Comparison of ENCODE assay signal across 24 cellular contexts in genomic region chr12:44403185-44403584, GRCh38.
"Had no signal": no experiment of that assay in that cellular context is flagged by ENCODE, and none has a peak within 500 bp of the region (broad histone marks: within the 10 kb centered on the region; RNA-seq: fewer than 3 reads in every experiment).

No MANE protein-coding gene starts in this region.

- H3K9me3 ChIP-seq: lower lobe of right lung, pancreas, prostate gland, tibial nerve, uterus had no signal

- DNase-seq: kidney; left colon; left lung; lower lobe of right lung; mammary epithelial cell; mesenchymal stem cell; naive thymus-derived CD8-positive, alpha-beta T cell; nucleus accumbens; pancreas; posterior cingulate gyrus; retina; right cardiac atrium; stimulated activated CD4-positive, alpha-beta T cell treated with anti-CD3 and anti-CD28 coated beads, Interleukin-1b, Interleukin-23, amount 100 ng/mL, for 48 hours; stimulated activated CD4-positive, alpha-beta T cell treated with anti-CD3 and anti-CD28 coated beads, Interleukin-2, amount 100 ng/mL, for 48 hours; stimulated activated CD4-positive, alpha-beta T cell treated with anti-CD3 and anti-CD28 coated beads, Interleukin-4, amount 100 ng/mL, for 4 hours; stimulated activated CD8-positive, alpha-beta memory T cell treated with anti-CD3 and anti-CD28 coated beads, Interleukin-4, amount 100 ng/mL, for 48 hours; stimulated activated naive CD4-positive, alpha-beta T cell treated with Interleukin-2 at 50 U/mL for 16 hours; stimulated activated naive CD8-positive, alpha-beta T cell treated with anti-CD3 and anti-CD28 coated beads, Interleukin-15, amount 100 ng/mL, for 72 hours; substantia nigra; uterus had no signal

- FAIRE-seq: kidney, pancreas had no signal

- H3K4me1 ChIP-seq: left lung, lower lobe of right lung, pancreas, prostate gland, tibial nerve, uterus had no signal

- H3K27me3 ChIP-seq: left lung, pancreas, tibial nerve, uterus had no signal

- ATAC-seq: left colon; left lung; lower lobe of right lung; naive thymus-derived CD8-positive, alpha-beta T cell; pancreas; right cardiac atrium; sciatic nerve; stimulated activated naive CD8-positive, alpha-beta T cell treated with anti-CD3 and anti-CD28 coated beads, Interleukin-15, amount 100 ng/mL, for 72 hours had no signal

- H3K27ac ChIP-seq: left lung, lower lobe of right lung, pancreas, prostate gland, skin epidermis, tibial nerve, uterus had no signal

- H3K36me3 ChIP-seq: left lung, lower lobe of right lung, pancreas, prostate gland, tibial nerve, uterus had no signal

- H3K4me3 ChIP-seq: left lung, lower lobe of right lung, pancreas, prostate gland, skin epidermis, tibial nerve, uterus had no signal
